ENCODE assay signal across 7 cellular contexts in the genomic region with DNA sequence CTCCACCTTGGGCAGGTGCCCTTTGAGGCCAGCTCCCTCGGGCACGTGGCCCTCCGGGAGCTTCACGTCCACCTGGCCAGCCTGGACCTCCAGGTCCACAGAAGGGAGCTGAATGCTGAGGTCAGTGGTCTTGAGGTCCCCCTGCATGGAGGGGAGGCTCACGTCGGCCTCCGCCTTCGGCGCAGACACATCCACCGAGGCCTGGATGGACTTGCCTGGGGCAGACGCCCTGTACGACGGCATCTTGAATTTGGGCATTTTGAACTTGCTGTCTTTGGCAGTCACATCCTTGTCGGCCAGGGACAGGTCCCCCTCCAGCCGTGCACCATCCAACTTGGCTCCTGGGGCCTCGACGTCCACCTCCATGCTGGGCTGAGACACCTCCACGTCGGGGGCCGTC. TPM values are rescaled to one million over a fixed set of nuclear protein-coding genes. Genes with fewer than 3 reads are reported as not detected.
"Had no signal": no experiment of that assay in that cellular context is flagged by ENCODE, and none has a peak within 500 bp of the region (broad histone marks: within the 10 kb centered on the region; RNA-seq: fewer than 3 reads in every experiment).

No MANE protein-coding gene starts in this region.

RNA-seq across cellular contexts. Expression of a gene that starts 20.6 kb away (rescaled TPM):
- total RNA-seq: dermis microvascular lymphatic vessel endothelial cell, endodermal cell, gastrocnemius medialis, glomerular endothelial cell, hepatocyte, left lobe of liver had no signal

RNA-seq across cellular contexts. Expression of a gene that starts 32.9 kb away (rescaled TPM):
- polyA plus RNA-seq: immature natural killer cell had no signal
